21 cellular contexts compared by ENCODE assay signal in the genomic region with DNA sequence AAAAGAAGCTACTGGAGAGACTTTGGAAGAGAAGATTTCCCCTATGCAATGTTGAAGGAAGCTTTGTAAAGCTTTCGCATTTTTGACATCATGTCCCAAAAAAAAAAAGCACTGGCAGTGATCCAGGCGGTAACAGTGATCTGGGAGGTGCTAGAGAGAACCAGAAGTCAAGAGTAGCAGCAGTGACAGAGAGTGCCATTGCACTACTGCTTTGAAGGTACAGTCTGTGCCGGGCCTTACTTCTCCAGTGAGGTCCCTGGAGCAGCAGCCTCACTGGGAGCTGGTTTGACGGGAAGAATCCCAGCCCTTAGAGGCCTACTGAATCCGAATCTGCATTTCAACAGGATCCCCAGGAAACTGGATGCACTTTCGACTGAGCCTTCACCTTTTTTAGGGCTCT. TPM values are rescaled to one million over a fixed set of nuclear protein-coding genes. Genes with fewer than 3 reads are reported as not detected.
A peak's percentile ranks its signal among the peaks of the same experiment; 100 is the strongest.
DNase-seq lines count a peak whose midpoint lies in the region; ATAC-seq and TF ChIP-seq lines count a peak whose summit lies in the region.
"Had no signal": no experiment of that assay in that cellular context is flagged by ENCODE, and none has a peak within 500 bp of the region (broad histone marks: within the 10 kb centered on the region; RNA-seq: fewer than 3 reads in every experiment).

No MANE protein-coding gene starts in this region.

- H3K27me3 ChIP-seq in H7 (ENCODE audit: control insufficient read depth, insufficient read depth, low read length) = no peaks in the 10 kb centered on the region

- peak overlapping the region; percentile 58; the same call in 1 of the 2 replicates for H3K27ac ChIP-seq in 22Rv1
- H3K27ac ChIP-seq in VCaP = peak overlapping the region; percentile 61; the same call in 1 of the 2 replicates

- no peak for ATAC-seq in HG02623 (IDR thresholded peaks at IDR 0.05; ENCODE audit: unreplicated experiment)
- no peak for ATAC-seq in GM21381 (IDR thresholded peaks at IDR 0.05; ENCODE audit: unreplicated experiment)
- no peak for ATAC-seq in HG03439 (IDR thresholded peaks at IDR 0.05; ENCODE audit: unreplicated experiment)
- ATAC-seq: HCT116, Panc1, SK-N-SH treated with all-trans-retinoic acid at 6 μM for 48 hours had no signal

- peak; percentile 51 for DNase-seq in H7
- DNase-seq in iPS DF 19.7 (ENCODE audit: low read depth, low spot score) = peak; percentile 45
- DNase-seq: CD4-positive, alpha-beta T cell; COR-L47; DMS79; KG1; NCI-H1105; NCI-H146; NCI-H2029 treated with DMSO at 0.1 percent for 48 hours; NCI-H2227 treated with DMSO at 0.1 percent for 48 hours; NCI-H510A treated with DMSO at 0.1 percent for 48 hours; NCI-H748 treated with DMSO at 0.1 percent for 48 hours; NK-92 treated with Interleukin-12 subunit alpha and Interleukin-12 subunit beta, amount 100 ng/mL, for 24 hours had no signal

- TF ChIP-seq CTCF in 22Rv1 (IDR thresholded peaks at IDR 0.05) (no peak), VCaP (conservative IDR thresholded peaks at IDR 0.05) (no peak)

- no peaks in the 10 kb centered on the region for H3K36me3 ChIP-seq in H7 (replicated peaks; ENCODE audit: control insufficient read depth, insufficient read depth, low read length)

- H3K4me3 ChIP-seq in H7 (ENCODE audit: insufficient read depth, low read depth, low read length) = no peak overlapping the region

RNA-seq across cellular contexts. Expression of gene ATL2, which starts 50.9 kb away (rescaled TPM):
- 119 and 141 TPM in 2 replicates for total RNA-seq in H7 (2014; rRNA removed; shearing (Covaris generic))
